Comparison of ENCODE assay signal across 1 cellular context in genomic region chr15:41950127-41950483, GRCh38.
TF ChIP-seq lines count a peak whose summit lies in the region.

No MANE protein-coding gene starts in this region.

TF ChIP-seq in endothelial cell of umbilical vein, 7 proteins besides CTCF, POLR2A, EP300 and RAD21 (continued from another document):
- TF ChIP-seq FOS (IDR thresholded peaks at IDR 0.05; ENCODE audit: borderline replicate concordance, insufficient read depth, low read length) (no peak), GATA2 (IDR thresholded peaks at IDR 0.05; ENCODE audit: insufficient read depth, insufficient read length, low read depth, low read length) (no peak), MYC (IDR thresholded peaks at IDR 0.05; ENCODE audit: low read depth, low read length) (no peak), EZH2 (IDR thresholded peaks at IDR 0.05; ENCODE audit: borderline replicate concordance, low read depth, low read length, severe bottlenecking) (no peak)
- TF ChIP-seq, protein P1, sequence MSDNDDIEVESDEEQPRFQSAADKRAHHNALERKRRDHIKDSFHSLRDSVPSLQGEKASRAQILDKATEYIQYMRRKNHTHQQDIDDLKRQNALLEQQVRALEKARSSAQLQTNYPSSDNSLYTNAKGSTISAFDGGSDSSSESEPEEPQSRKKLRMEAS (IDR thresholded peaks at IDR 0.05; ENCODE audit: insufficient read depth, insufficient read length): no peak
TF ChIP-seq in endothelial cell of umbilical vein: peak in this region for 0.
